In the genomic region with DNA sequence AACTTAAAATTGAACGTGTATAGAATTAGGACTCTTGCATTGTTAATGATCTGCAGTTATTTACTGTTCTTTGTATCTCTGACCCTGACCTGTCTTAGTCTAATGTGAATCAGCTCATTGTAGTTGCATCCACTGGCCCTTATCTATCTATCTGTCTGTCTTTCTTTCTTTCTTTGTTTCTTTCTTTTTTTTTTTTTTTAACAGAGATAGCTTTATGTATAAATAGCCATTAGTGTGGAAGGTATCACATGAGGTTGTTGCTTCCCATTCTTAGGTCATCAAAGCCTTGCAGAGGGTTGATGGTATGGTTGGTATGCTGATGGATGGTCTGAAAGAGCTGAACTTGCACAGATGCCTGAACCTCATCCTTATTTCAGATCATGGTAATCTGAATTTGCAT, we compare ENCODE assay signal across 18 cellular contexts. TPM values are rescaled to one million over a fixed set of nuclear protein-coding genes. Genes with fewer than 3 reads are reported as not detected.
A peak's percentile ranks its signal among the peaks of the same experiment; 100 is the strongest.
DNase-seq lines count a peak whose midpoint lies in the region; ATAC-seq and TF ChIP-seq lines count a peak whose summit lies in the region.
"Had no signal": no experiment of that assay in that cellular context is flagged by ENCODE, and none has a peak within 500 bp of the region (broad histone marks: within the 10 kb centered on the region; RNA-seq: fewer than 3 reads in every experiment).

No MANE protein-coding gene starts in this region.

- no peaks in the 10 kb centered on the region for H3K36me3 ChIP-seq in mesenchymal stem cell (ENCODE audit: control insufficient read depth in 1 of 2, insufficient read depth in 2 of 2, low read depth in 1 of 2, low read length in 2 of 2)

- H3K14ac ChIP-seq in mesenchymal stem cell (ENCODE audit: low read length in 2 of 2), result no peak overlapping the region

- TF ChIP-seq CTCF in fibroblast of mammary gland (conservative IDR thresholded peaks at IDR 0.05; ENCODE audit: control insufficient read depth, insufficient read depth, low read depth, low read length), result no peak

- no peak overlapping the region for H2BK12ac ChIP-seq in mesenchymal stem cell (ENCODE audit: low read length in 2 of 2)

- H3K4me2 ChIP-seq in mesenchymal stem cell (ENCODE audit: low read length, poor library complexity, severe bottlenecking), result no peak overlapping the region
- H3K4me2 ChIP-seq: KMS-11, SK-N-SH had no signal

- H2AFZ ChIP-seq in mesenchymal stem cell (ENCODE audit: low read depth, low read length), result no peak overlapping the region

- no peaks in the 10 kb centered on the region for H3K9me3 ChIP-seq in mesenchymal stem cell (ENCODE audit: control insufficient read depth, low read length)
- H3K9me3 ChIP-seq: SK-N-SH had no signal

- H3K79me1 ChIP-seq in mesenchymal stem cell (replicated peaks; ENCODE audit: low read length, poor library complexity, severe bottlenecking), result no peaks in the 10 kb centered on the region

- H2AK5ac ChIP-seq in mesenchymal stem cell (ENCODE audit: low read length, severe bottlenecking), result no peak overlapping the region

- no peaks in the 10 kb centered on the region for H3K27me3 ChIP-seq in mesenchymal stem cell (ENCODE audit: control insufficient read depth in 1 of 2, insufficient read depth in 1 of 2, low read length in 2 of 2)

- H3K9ac ChIP-seq in mesenchymal stem cell (ENCODE audit: low read length), result no peak overlapping the region
- H3K9ac ChIP-seq: KMS-11, SK-N-SH had no signal

- H3K4me1 ChIP-seq in mesenchymal stem cell (ENCODE audit: control insufficient read depth, insufficient read depth, low read depth, low read length), result peaks cover 3% of the 10 kb centered on the region

- no peak overlapping the region for H3K4me3 ChIP-seq in fibroblast of mammary gland (ENCODE audit: control insufficient read depth, low read depth, low read length)
- no peak overlapping the region for H3K4me3 ChIP-seq in mesenchymal stem cell (ENCODE audit: insufficient read depth in 1 of 2, low read depth in 1 of 2, low read length in 2 of 2)

- no peak overlapping the region for H2BK120ac ChIP-seq in mesenchymal stem cell (ENCODE audit: low read depth, low read length)

- H4K8ac ChIP-seq in mesenchymal stem cell (ENCODE audit: low read length), result no peak overlapping the region

- no peak overlapping the region for H3K23ac ChIP-seq in mesenchymal stem cell (ENCODE audit: low read length in 2 of 2)

- H4K91ac ChIP-seq in mesenchymal stem cell (ENCODE audit: low read length), result no peak overlapping the region

- no peak for ATAC-seq in GM18907 (IDR thresholded peaks at IDR 0.05; ENCODE audit: unreplicated experiment)
- ATAC-seq: Right ventricle myocardium inferior had no signal

- no peak overlapping the region for H3K18ac ChIP-seq in mesenchymal stem cell (ENCODE audit: low read depth in 1 of 2, low read length in 2 of 2)

- peak; percentile 12 for DNase-seq in AG20443 (ENCODE audit: low spot score)
- peak; percentile 66 for DNase-seq in NCI-H226
- peak; percentile 24 for DNase-seq in fibroblast of mammary gland (ENCODE audit: low read depth)
- DNase-seq in mesenchymal stem cell, result peak; percentile 25
- no peak for DNase-seq in inferior parietal cortex (ENCODE audit: extremely low spot score)
- no peak for DNase-seq in NCI-H2029 treated with DMSO at 0.1 percent for 48 hours (lab: John Stamatoyannopoulos, UW)
- no peak for DNase-seq in erythroblast (lab: John Stamatoyannopoulos, UW)
- DNase-seq: CD4-positive, CD25-positive, alpha-beta regulatory T cell; DMS79 treated with DMSO at 0.1 percent for 48 hours; NCI-H1105; NCI-H1930; NCI-H2171 treated with DMSO at 0.1 percent for 48 hours; NCI-H510A; NCI-H82; SK-N-SH had no signal

- no CpG with 5 or more reads among the region's 1 CpG for WGBS in mesenchymal stem cell

- no peak overlapping the region for H2BK5ac ChIP-seq in mesenchymal stem cell (ENCODE audit: low read depth, low read length, poor library complexity, severe bottlenecking)

- H3K27ac ChIP-seq in mesenchymal stem cell (ENCODE audit: low read length, poor library complexity, severe bottlenecking), result no peak overlapping the region
- H3K27ac ChIP-seq: KMS-11 had no signal

- H3K4ac ChIP-seq in mesenchymal stem cell (ENCODE audit: low read depth in 1 of 2, low read length in 2 of 2), result no peak overlapping the region

- H2BK15ac ChIP-seq in mesenchymal stem cell (ENCODE audit: low read depth, poor library complexity, severe bottlenecking), result no peak overlapping the region

- TF ChIP-seq POLR2A in erythroblast (IDR thresholded peaks at IDR 0.05; ENCODE audit: low read length), result no peak

RNA-seq across cellular contexts. Expression of a gene that starts 59.9 kb away (rescaled TPM):
- 2.5 TPM for polyA plus RNA-seq in mesenchymal stem cell (2013, experiment 1 of 2)
- polyA plus RNA-seq in mesenchymal stem cell (2013, experiment 2 of 2), result 2.6 TPM
- polyA plus RNA-seq: SK-N-SH had no signal

Comparison
In these comparisons a context has a peak if more than half of its experiments do, and no peak if none do; other contexts are left out.
1. DNase-seq: peak in AG20443 (single experiment), NCI-H226 (single experiment), fibroblast of mammary gland (single experiment) and mesenchymal stem cell (single experiment); none in inferior parietal cortex (single experiment), NCI-H2029 treated with DMSO at 0.1 percent for 48 hours (single experiment) and erythroblast (0 of 2).